ENCODE assay signal across 8 cellular contexts in genomic region chr12:132711169-132711843, GRCh38. TPM values are rescaled to one million over a fixed set of nuclear protein-coding genes. Genes with fewer than 3 reads are reported as not detected.
DNase-seq lines count a peak whose midpoint lies in the region; ATAC-seq and TF ChIP-seq lines count a peak whose summit lies in the region.

No MANE protein-coding gene starts in this region.

- POLR2A ChIA-PET in HCT116 (lab: Charles Lee) = no interaction called here

- peaks cover 53% of the 10 kb centered on the region for H3K79me2 ChIP-seq in HCT116 (ENCODE audit: insufficient read depth, low read length)

- TF ChIP-seq CTCF in HCT116 (IDR thresholded peaks at IDR 0.05 in 2 of 3, conservative IDR thresholded peaks at IDR 0.05 in 1 of 3; ENCODE audit: borderline replicate concordance in 1 of 3, insufficient read depth in 1 of 3, low read depth in 2 of 3, low read length in 2 of 3) (no peak), brain (conservative IDR thresholded peaks at IDR 0.05) (no peak), liver (IDR thresholded peaks at IDR 0.05; ENCODE audit: low read depth, low read length, missing input control) (no peak)

- no peaks in the 10 kb centered on the region; the same call in 1 of the 2 replicates for H3K36me3 ChIP-seq in ES-I3 (ENCODE audit: insufficient read depth, low read length)
- peaks cover 10% of the 10 kb centered on the region in 2 experiments; a peak in 3 of 4 replicates for H3K36me3 ChIP-seq in HCT116 (ENCODE audit: control insufficient read depth in 1 of 2, insufficient read depth in 2 of 2, low read length in 2 of 2)
- H3K36me3 ChIP-seq in liver (ENCODE audit: control insufficient read depth in 4 of 4, insufficient read depth in 3 of 4, low read depth in 1 of 4, low read length in 3 of 4) = peaks cover 0 to 7% (median 3%) of the 10 kb centered on the region in 4 donors

- no TSS peak for BruUV-seq in HCT116 (replicated peaks; lab: Mats Ljungman, UMichigan)

- H3K4me3 ChIP-seq in HCT116 (replicated peaks in 1 of 2; ENCODE audit: low read depth in 1 of 2, low read length in 2 of 2) (peak overlapping the region; percentile 78 to 85), liver (ENCODE audit: low read depth in 1 of 3, low read length in 3 of 3) (peak overlapping the region; percentile 77 to 97 (median 85))

- TF ChIP-seq RAD21 in HCT116 (IDR thresholded peaks at IDR 0.05; ENCODE audit: low read depth) (no peak), liver (IDR thresholded peaks at IDR 0.05) (no peak)

- peak overlapping the region; percentile 91 for H3K27ac ChIP-seq in HCT116 (ENCODE audit: low read depth, low read length)
- peak overlapping the region; percentile 42 to 57 for H3K27ac ChIP-seq in liver (ENCODE audit: low read depth in 1 of 2, low read length in 2 of 2)
- peak overlapping the region; percentile 55 for H3K27ac ChIP-seq in substantia nigra (ENCODE audit: low read depth, low read length, poor library complexity, severe bottlenecking)

- H3K27me3 ChIP-seq in HCT116 (ENCODE audit: insufficient read depth, low read length) (no peaks in the 10 kb centered on the region), liver (ENCODE audit: control insufficient read depth in 4 of 4, insufficient read depth in 4 of 4, low read length in 3 of 4) (no peaks in the 10 kb centered on the region)

- no peak overlapping the region for H2AFZ ChIP-seq in HCT116 (ENCODE audit: low read depth, low read length, poor library complexity, severe bottlenecking)

- peak overlapping the region; percentile 83 to 86 (median 85) for H3K4me3 Mint-ChIP-seq in brain

- H3K9me3 ChIP-seq in ES-I3 (ENCODE audit: control insufficient read depth, insufficient read depth, low read length) (no peaks in the 10 kb centered on the region), HCT116 (ENCODE audit: control insufficient read depth in 1 of 2, insufficient read depth in 1 of 2, low read depth in 1 of 2, low read length in 2 of 2) (no peaks in the 10 kb centered on the region), liver (ENCODE audit: control insufficient read depth in 4 of 4, low read length in 3 of 4) (no peaks in the 10 kb centered on the region)

- peaks cover 20% of the 10 kb centered on the region for H3K36me3 Mint-ChIP-seq in brain

- 11% methylated on average over 51 of the region's 51 CpGs for WGBS in liver

- DNase-seq in HCT116 (ENCODE audit: low read depth, low spot score) = no peak
- DNase-seq in NCI-H69 (lab: John Stamatoyannopoulos, UW) = peak; percentile 59
- no peak for DNase-seq in substantia nigra (lab: John Stamatoyannopoulos, UW)
- DNase-seq in posterior vena cava (ENCODE audit: low spot score) = no peak

- RAD21 ChIA-PET in HCT116 (lab: Charles Lee; ENCODE audit: low non-redundant PET in 1 of 2, low total read pairs in 2 of 2, uncharacterized antibody in 2 of 2, unreplicated experiment in 2 of 2) = no interaction called here

- H3K9me3 Mint-ChIP-seq in brain = peaks cover 0 to 5% (median 0%) of the 10 kb centered on the region in 5 experiments

- intact Hi-C loops in HCT116 (cut with micrococcal nuclease) = no loop called here
- intact Hi-C loops in posterior vena cava (cut with DNase I) = no loop called here

- peak overlapping the region in 3 of 5 experiments; percentile 53 to 78 (median 75) for H3K27ac Mint-ChIP-seq in brain

- peaks cover 24% of the 10 kb centered on the region for H3K4me1 Mint-ChIP-seq in brain

- no peak for TF ChIP-seq POLR2A in HCT116 (IDR thresholded peaks at IDR 0.05; ENCODE audit: borderline replicate concordance, extremely low read depth, insufficient read depth, insufficient read length)

- CTCF ChIA-PET in HCT116 (lab: Charles Lee) = no interaction called here

- H4K20me1 ChIP-seq in HCT116 (ENCODE audit: insufficient read depth) = peaks cover 3% of the 10 kb centered on the region; the same call in 1 of the 2 replicates

- peak overlapping the region; percentile 99 for H3K4me2 ChIP-seq in HCT116 (ENCODE audit: low read length)

- H3K9me2 ChIP-seq in HCT116 (ENCODE audit: insufficient read depth) = no peaks in the 10 kb centered on the region

- H3K9ac ChIP-seq in ES-I3 (ENCODE audit: low read depth, low read length) = peak overlapping the region; percentile 69
- H3K9ac ChIP-seq in HCT116 (ENCODE audit: low read length) = peak overlapping the region; percentile 93
- H3K9ac ChIP-seq in liver (ENCODE audit: low read depth in 1 of 2, low read length in 2 of 2) = peak overlapping the region; percentile 47 to 85

- H3K27me3 Mint-ChIP-seq in brain = no peaks in the 10 kb centered on the region

- H3K4me1 ChIP-seq in ES-I3 (ENCODE audit: insufficient read depth, low read length) = no peaks in the 10 kb centered on the region
- H3K4me1 ChIP-seq in HCT116 (ENCODE audit: control insufficient read depth in 1 of 2, insufficient read depth in 2 of 2, low read length in 2 of 2) = peaks cover 5 to 18% of the 10 kb centered on the region in 2 experiments
- H3K4me1 ChIP-seq in liver (ENCODE audit: control insufficient read depth in 4 of 4, insufficient read depth in 4 of 4, low read length in 3 of 4) = peaks cover 0 to 18% (median 14%) of the 10 kb centered on the region in 4 donors

- ATAC-seq in HCT116 = peak; percentile 28
- ATAC-seq in GM18858 (IDR thresholded peaks at IDR 0.05; ENCODE audit: unreplicated experiment) = no peak

TF ChIP-seq in HCT116, 20 proteins besides CTCF, POLR2A, EP300 and RAD21:
- TF ChIP-seq YY1 (IDR thresholded peaks at IDR 0.05; ENCODE audit: extremely low read depth, insufficient replicate concordance, low read depth, low read length) (no peak), EZH2 (IDR thresholded peaks at IDR 0.05) (no peak), ZFX (IDR thresholded peaks at IDR 0.05) (peak; percentile 52; the same call in 1 of the 2 replicates)
- TF ChIP-seq, protein P1, sequence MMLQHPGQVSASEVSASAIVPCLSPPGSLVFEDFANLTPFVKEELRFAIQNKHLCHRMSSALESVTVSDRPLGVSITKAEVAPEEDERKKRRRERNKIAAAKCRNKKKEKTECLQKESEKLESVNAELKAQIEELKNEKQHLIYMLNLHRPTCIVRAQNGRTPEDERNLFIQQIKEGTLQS (IDR thresholded peaks at IDR 0.05) = no peak

TF ChIP-seq in liver, 16 proteins besides CTCF, POLR2A, EP300 and RAD21:
- no peak for TF ChIP-seq RXRA (IDR thresholded peaks at IDR 0.05)

RNA-seq across cellular contexts. Expression of gene PGAM5, which starts 0.7 kb away (rescaled TPM):
- total RNA-seq in HCT116 (2021; ENCODE audit: unreplicated experiment) = 98.3 TPM
- polyA plus RNA-seq in HCT116 (2012) = 48.9 and 51.5 TPM in 2 replicates
- polyA plus RNA-seq in brain (ENCODE audit: insufficient read depth, low read depth, low replicate concordance) = 25.1 TPM
- total RNA-seq in liver = 10 to 100 TPM; 19.0 to 34.0 TPM
- polyA plus RNA-seq in liver = 10 to 100 TPM in 1 of 2 donors, 1 to 10 TPM in 1; 6.3 to 25.4 TPM
- total RNA-seq in posterior vena cava = 10 to 100 TPM; 20.0 to 24.2 TPM

RNA-seq across cellular contexts. Expression of gene PXMP2, which starts 23.9 kb away (rescaled TPM):
- total RNA-seq in HCT116 (2021; ENCODE audit: unreplicated experiment) (30.9 TPM), liver (100 to 1,000 TPM in 1 of 2 donors, 10 to 100 TPM in 1; 43.8 to 117 TPM), posterior vena cava (1 to 10 TPM; 7.1 to 9.5 TPM)
- 24.5 and 33.0 TPM in 2 replicates for polyA plus RNA-seq in HCT116 (2012)
- polyA plus RNA-seq in brain (ENCODE audit: insufficient read depth, low read depth, low replicate concordance) (66.0 TPM), liver (100 to 1,000 TPM; 153 to 259 TPM)

RNA-seq across cellular contexts. Expression of gene POLE, which starts 24.2 kb away (rescaled TPM):
- total RNA-seq in HCT116 (2021; ENCODE audit: unreplicated experiment) = 128 TPM
- polyA plus RNA-seq in HCT116 (2012) = 58.0 and 71.0 TPM in 2 replicates
- 21.6 TPM for polyA plus RNA-seq in brain (ENCODE audit: insufficient read depth, low read depth, low replicate concordance)
- total RNA-seq in liver = 10 to 100 TPM; 31.0 to 39.2 TPM
- 1 to 10 TPM; 7.6 to 8.4 TPM for polyA plus RNA-seq in liver
- 10 to 100 TPM; 16.6 to 21.2 TPM for total RNA-seq in posterior vena cava

RNA-seq across cellular contexts. Expression of gene ANKLE2, which starts 50.3 kb away (rescaled TPM):
- 68.8 TPM for total RNA-seq in HCT116 (2021; ENCODE audit: unreplicated experiment)
- polyA plus RNA-seq in HCT116 (2012) = 61.0 and 74.0 TPM in 2 replicates
- 29.9 TPM for polyA plus RNA-seq in brain (ENCODE audit: insufficient read depth, low read depth, low replicate concordance)
- total RNA-seq in liver = 10 to 100 TPM; 19.8 to 24.1 TPM
- 10 to 100 TPM in 1 of 2 donors, 1 to 10 TPM in 1; 8.4 to 11.1 TPM for polyA plus RNA-seq in liver
- total RNA-seq in posterior vena cava = 10 to 100 TPM; 36.6 to 43.5 TPM
